Comparison of ENCODE assay signal across 22 cellular contexts in genomic region chr17:75503337-75503950, GRCh38. TPM values are rescaled to one million over a fixed set of nuclear protein-coding genes. Genes with fewer than 3 reads are reported as not detected.
DNase-seq lines count a peak whose midpoint lies in the region; ATAC-seq and TF ChIP-seq lines count a peak whose summit lies in the region.
"Had no signal": no experiment of that assay in that cellular context is flagged by ENCODE, and none has a peak within 500 bp of the region (broad histone marks: within the 10 kb centered on the region; RNA-seq: fewer than 3 reads in every experiment).

No MANE protein-coding gene starts in this region.

- peak overlapping the region; percentile 73 for H3K4me2 ChIP-seq in BLaER1
- H3K4me2 ChIP-seq: A549, KMS-11 had no signal

- no peaks in the 10 kb centered on the region for H3K27me3 Mint-ChIP-seq in effector memory CD8-positive, alpha-beta T cell
- H3K27me3 Mint-ChIP-seq: B cell; CD4-positive, alpha-beta T cell had no signal

- no peak for TF ChIP-seq POLR2A in spleen (IDR thresholded peaks at IDR 0.05)

- 72 to 87% (median 83%) methylated on average over 10 to 23 of the region's 23 CpGs for WGBS in spleen, 5 donors

- H3K9me3 Mint-ChIP-seq in effector memory CD8-positive, alpha-beta T cell, result no peaks in the 10 kb centered on the region
- H3K9me3 Mint-ChIP-seq: CD4-positive, alpha-beta T cell; HFFc6 had no signal

- peak overlapping the region; percentile 96 for H3K27ac ChIP-seq in BLaER1
- peak overlapping the region in 5 of 8 donors; percentile 14 to 90 (median 82) for H3K27ac ChIP-seq in spleen
- H3K27ac ChIP-seq: A549, KMS-11, SJSA1 had no signal

- no peak overlapping the region for H3K27ac Mint-ChIP-seq in effector memory CD8-positive, alpha-beta T cell
- H3K27ac Mint-ChIP-seq: B cell; CD4-positive, alpha-beta T cell; HFFc6 had no signal

- in situ Hi-C loops in HAP-1 (cut with MboI; ENCODE audit: low sequenced_read_pairs), result no loop called here

- no peak for TF ChIP-seq CTCF in spleen (IDR thresholded peaks at IDR 0.05 in 8 of 11, conservative IDR thresholded peaks at IDR 0.05 in 3 of 11)

- H3K27me3 ChIP-seq in BLaER1 (no peaks in the 10 kb centered on the region), NT2/D1 (ENCODE audit: insufficient read depth, insufficient read length) (no peaks in the 10 kb centered on the region), spleen (replicated peaks in 1 of 7) (no peaks in the 10 kb centered on the region), HAP-1 (ENCODE audit: low read depth) (no peaks in the 10 kb centered on the region)
- H3K27me3 ChIP-seq: Peyer's patch, SJSA1 had no signal

- ATAC-seq in effector memory CD8-positive, alpha-beta T cell (replicated peaks), result peak; percentile 2

- H3K9ac ChIP-seq in BLaER1 (peak overlapping the region; percentile 48), NT2/D1 (ENCODE audit: insufficient read length, low read depth) (peak overlapping the region; percentile 42)
- H3K9ac ChIP-seq: KMS-11 had no signal

- H3K36me3 Mint-ChIP-seq in effector memory CD8-positive, alpha-beta T cell (ENCODE audit: insufficient read depth), result no peaks in the 10 kb centered on the region

- DNase-seq in NT2/D1 (ENCODE audit: low read depth, low spot score), result no peak
- DNase-seq in effector memory CD8-positive, alpha-beta T cell, result no peak
- no peak for DNase-seq in spleen
- no peak for DNase-seq in amygdala (lab: John Stamatoyannopoulos, UW)
- DNase-seq in HT-29 (ENCODE audit: low spot score), result no peak
- DNase-seq in HAP-1 (ENCODE audit: low spot score in 2 of 2), result no peak
- DNase-seq: COR-L47, DMS79, HFFc6, IMR-90, NCI-H1092 treated with DMSO at 0.1 percent for 48 hours, NCI-H2029, NCI-H2227 treated with DMSO at 0.1 percent for 48 hours, NCI-H510A, NCI-H748 treated with DMSO at 0.1 percent for 48 hours had no signal

- peaks cover 97% of the 10 kb centered on the region for H3K4me1 ChIP-seq in BLaER1
- H3K4me1 ChIP-seq in NT2/D1 (ENCODE audit: insufficient read depth, insufficient read length), result peaks cover 24% of the 10 kb centered on the region
- H3K4me1 ChIP-seq in spleen, result peaks cover 0 to 100% (median 66%) of the 10 kb centered on the region in 6 donors
- no peaks in the 10 kb centered on the region for H3K4me1 ChIP-seq in HAP-1

- H3K4me3 ChIP-seq in BLaER1, result no peak overlapping the region
- H3K4me3 ChIP-seq in NT2/D1 (ENCODE audit: insufficient read length, low read depth), result no peak overlapping the region
- no peak overlapping the region for H3K4me3 ChIP-seq in spleen
- no peak overlapping the region for H3K4me3 ChIP-seq in HAP-1
- H3K4me3 ChIP-seq: A549, Peyer's patch, SJSA1 had no signal

- H4K20me1 ChIP-seq in BLaER1, result peaks cover 25% of the 10 kb centered on the region

- H3K36me3 ChIP-seq in BLaER1 (peaks cover 89% of the 10 kb centered on the region), NT2/D1 (ENCODE audit: insufficient read depth, insufficient read length, low read length) (peaks cover 93% of the 10 kb centered on the region), spleen (peaks cover 0 to 100% (median 23%) of the 10 kb centered on the region in 6 donors), HAP-1 (replicated peaks) (peaks cover 38% of the 10 kb centered on the region)

- intact Hi-C loops in spleen (cut with DNase I; ENCODE audit: low total_unique reads), result no loop called here

- H3K4me1 Mint-ChIP-seq in effector memory CD8-positive, alpha-beta T cell (ENCODE audit: low read depth in 2 of 2), result peaks cover 3 to 5% of the 10 kb centered on the region in 2 donors
- H3K4me1 Mint-ChIP-seq: B cell had no signal

- no peaks in the 10 kb centered on the region for H3K9me3 ChIP-seq in BLaER1
- no peaks in the 10 kb centered on the region for H3K9me3 ChIP-seq in NT2/D1 (ENCODE audit: insufficient read depth, low read length)
- no peaks in the 10 kb centered on the region for H3K9me3 ChIP-seq in spleen
- H3K9me3 ChIP-seq in HAP-1, result no peaks in the 10 kb centered on the region
- H3K9me3 ChIP-seq: A549, Peyer's patch, SJSA1 had no signal

- H3K4me3 Mint-ChIP-seq in effector memory CD8-positive, alpha-beta T cell, result no peak overlapping the region
- H3K4me3 Mint-ChIP-seq: B cell; CD4-positive, alpha-beta T cell; HFFc6 had no signal

RNA-seq across cellular contexts. Expression of gene CASKIN2, which starts 11.9 kb away (rescaled TPM):
- total RNA-seq in spleen, result 100 to 1,000 TPM in 3 of 7 donors, 10 to 100 TPM in 4; 33.5 to 135 (median 51.1) TPM
- 10 to 100 TPM in 1 of 3 donors, 1 to 10 TPM in 2; 4.7 to 27.8 (median 6.2) TPM for polyA plus RNA-seq in spleen
- 12.3 and 13.6 TPM in 2 replicates for total RNA-seq in HT-29 (2014; rRNA removed; shearing (Covaris generic))

RNA-seq across cellular contexts. Expression of gene TSEN54, which starts 12.9 kb away (rescaled TPM):
- 10 to 100 TPM; 31.0 to 58.1 (median 35.4) TPM for total RNA-seq in spleen
- 10 to 100 TPM; 40.8 to 87.8 (median 68.9) TPM for polyA plus RNA-seq in spleen
- 108 and 134 TPM in 2 replicates for total RNA-seq in HT-29 (2014; rRNA removed; shearing (Covaris generic))

RNA-seq across cellular contexts. Expression of gene LLGL2, which starts 22.1 kb away (rescaled TPM):
- 10 to 100 TPM; 44.0 to 97.8 (median 75.1) TPM for total RNA-seq in spleen
- polyA plus RNA-seq in spleen, result 100 to 1,000 TPM in 1 of 3 donors, 10 to 100 TPM in 2; 28.6 to 153 (median 92.6) TPM
- 162 and 184 TPM in 2 replicates for total RNA-seq in HT-29 (2014; rRNA removed; shearing (Covaris generic))

RNA-seq across cellular contexts. Expression of gene TMEM94, which starts 47.0 kb away (rescaled TPM):
- 100 to 1,000 TPM in 1 of 7 donors, 10 to 100 TPM in 6; 66.6 to 101 (median 94.1) TPM for total RNA-seq in spleen
- polyA plus RNA-seq in spleen, result 10 to 100 TPM; 24.8 to 77.8 (median 59.5) TPM
- total RNA-seq in HT-29 (2014; rRNA removed; shearing (Covaris generic)), result 34.9 and 50.5 TPM in 2 replicates
